ENCODE assay signal across 8 cellular contexts in the genomic region with DNA sequence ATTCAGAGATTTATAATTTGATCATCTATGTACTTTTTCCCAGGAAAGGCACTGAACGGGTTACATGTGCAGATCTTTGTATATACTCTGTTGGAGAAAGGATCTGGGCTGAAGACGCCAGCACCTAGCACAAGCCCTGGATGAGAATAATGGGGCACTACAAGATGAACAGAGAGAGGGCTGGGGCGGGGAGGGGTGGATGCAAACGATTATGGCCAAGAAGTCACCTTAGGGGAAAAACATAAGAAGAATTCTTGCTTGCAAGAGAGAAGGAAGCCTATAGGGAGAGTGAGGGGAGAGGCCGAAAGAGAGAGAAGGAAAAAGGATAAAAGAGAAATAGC. TPM values are rescaled to one million over a fixed set of nuclear protein-coding genes. Genes with fewer than 3 reads are reported as not detected.
DNase-seq lines count a peak whose midpoint lies in the region; ATAC-seq, FAIRE-seq and TF ChIP-seq lines count a peak whose summit lies in the region.

No MANE protein-coding gene starts in this region.

- peaks cover 10% of the 10 kb centered on the region for H3K4me1 ChIP-seq in testis

- ATAC-seq in GM18502 (IDR thresholded peaks at IDR 0.05; ENCODE audit: poor library complexity, unreplicated experiment) = no peak

- no peak for FAIRE-seq in HTR-8/SVneo (lab: Jason Lieb, UNC)

- peak overlapping the region; percentile 77 to 79 for H3K4me3 ChIP-seq in testis

- peaks cover 28% of the 10 kb centered on the region for H3K27me3 Mint-ChIP-seq in T-helper 1 cell treated with Interleukin-12 subunit alpha and Interleukin-12 subunit beta and Interleukin-4 antibody, amounts not matched to agents 30 μg/mL and 1 μg/mL, for 36 hours (ENCODE audit: low read depth)
- H3K27me3 Mint-ChIP-seq in activated naive CD8-positive, alpha-beta T cell = no peaks in the 10 kb centered on the region

- H3K4me1 Mint-ChIP-seq in T-helper 1 cell treated with Interleukin-12 subunit alpha and Interleukin-12 subunit beta and Interleukin-4 antibody, amounts not matched to agents 30 μg/mL and 1 μg/mL, for 36 hours (ENCODE audit: low read depth) = peaks cover 20% of the 10 kb centered on the region
- peaks cover 18% of the 10 kb centered on the region for H3K4me1 Mint-ChIP-seq in activated naive CD8-positive, alpha-beta T cell (ENCODE audit: low read depth)

- 22 to 36% methylated on average over 5 of the region's 5 CpGs for WGBS in testis, 2 donors

- no peak for TF ChIP-seq POLR2A in testis (IDR thresholded peaks at IDR 0.05)

- peak overlapping the region; percentile 89 for H3K4me3 Mint-ChIP-seq in T-helper 1 cell treated with Interleukin-12 subunit alpha and Interleukin-12 subunit beta and Interleukin-4 antibody, amounts not matched to agents 30 μg/mL and 1 μg/mL, for 36 hours
- peak overlapping the region; percentile 86 for H3K4me3 Mint-ChIP-seq in activated naive CD8-positive, alpha-beta T cell

- no peak for TF ChIP-seq CTCF in testis (IDR thresholded peaks at IDR 0.05)

- H3K36me3 Mint-ChIP-seq in T-helper 1 cell treated with Interleukin-12 subunit alpha and Interleukin-12 subunit beta and Interleukin-4 antibody, amounts not matched to agents 30 μg/mL and 1 μg/mL, for 36 hours (ENCODE audit: low read depth) = no peaks in the 10 kb centered on the region
- H3K36me3 Mint-ChIP-seq in activated naive CD8-positive, alpha-beta T cell = no peaks in the 10 kb centered on the region

- no peak for DNase-seq in T-helper 1 cell
- no peak for DNase-seq in testis
- DNase-seq in occipital lobe (lab: John Stamatoyannopoulos, UW) = no peak
- no peak for DNase-seq in HTR-8/SVneo (ENCODE audit: insufficient read length, low spot score)

- H3K27ac ChIP-seq in layer of hippocampus (ENCODE audit: low read depth, low read length) (peak overlapping the region; percentile 82), testis (no peak overlapping the region)

- H3K27me3 ChIP-seq in layer of hippocampus (ENCODE audit: control insufficient read depth, insufficient read depth, low read length) = no peaks in the 10 kb centered on the region
- no peaks in the 10 kb centered on the region for H3K27me3 ChIP-seq in testis

- intact Hi-C loops in testis (cut with DNase I; ENCODE audit: low total_unique reads) = no loop called here

- H3K27ac Mint-ChIP-seq in T-helper 1 cell treated with Interleukin-12 subunit alpha and Interleukin-12 subunit beta and Interleukin-4 antibody, amounts not matched to agents 30 μg/mL and 1 μg/mL, for 36 hours = peak overlapping the region; percentile 77
- H3K27ac Mint-ChIP-seq in activated naive CD8-positive, alpha-beta T cell = no peak overlapping the region

- H3K36me3 ChIP-seq in testis (ENCODE audit: low read depth, missing control alignments) = no peaks in the 10 kb centered on the region

- H3K9me3 Mint-ChIP-seq in T-helper 1 cell treated with Interleukin-12 subunit alpha and Interleukin-12 subunit beta and Interleukin-4 antibody, amounts not matched to agents 30 μg/mL and 1 μg/mL, for 36 hours = no peaks in the 10 kb centered on the region
- no peaks in the 10 kb centered on the region for H3K9me3 Mint-ChIP-seq in activated naive CD8-positive, alpha-beta T cell (ENCODE audit: low read depth)

- H3K9me3 ChIP-seq in testis = no peaks in the 10 kb centered on the region

RNA-seq across cellular contexts. Expression of a gene that starts 2.9 kb away (rescaled TPM):
- total RNA-seq in testis = 10 to 100 TPM; 10.7 to 26.5 TPM
- polyA plus RNA-seq in testis (ENCODE audit: insufficient read depth, low read depth, low replicate concordance) = 23.7 TPM
- not detected for total RNA-seq in occipital lobe

Comparison
In these comparisons a context has a peak if more than half of its experiments do, and no peak if none do; other contexts are left out.
1. RNA of a gene that starts 2.9 kb away (total RNA-seq): 10.7 to 26.5 TPM in testis; not detected in occipital lobe (single experiment); every median in the first group is over 10 times any median in the second.